Comparison of ENCODE assay signal across 1 cellular context in genomic region chr2:43340945-43341356, GRCh38.
A peak's percentile ranks its signal among the peaks of the same experiment; 100 is the strongest.
TF ChIP-seq lines count a peak whose summit lies in the region.

No MANE protein-coding gene starts in this region.

TF ChIP-seq in SK-N-SH, 30 proteins besides CTCF, POLR2A, EP300 and RAD21 (continued from another document):
- no peak for TF ChIP-seq IRF3 (IDR thresholded peaks at IDR 0.05; ENCODE audit: low read depth, low read length)
- TF ChIP-seq USF2 (IDR thresholded peaks at IDR 0.05; ENCODE audit: borderline replicate concordance, low read depth, low read length), result no peak
- no peak for TF ChIP-seq SMC3 (IDR thresholded peaks at IDR 0.05; ENCODE audit: low read depth, low read length)
- no peak for TF ChIP-seq ELF1 (IDR thresholded peaks at IDR 0.05)
- peak; percentile 80 for TF ChIP-seq TCF12 (IDR thresholded peaks at IDR 0.05)
- no peak for TF ChIP-seq POLR2AphosphoS5 (IDR thresholded peaks at IDR 0.05; ENCODE audit: low read depth, low read length)
- peak; percentile 78 for TF ChIP-seq JUND (IDR thresholded peaks at IDR 0.05)
- no peak for TF ChIP-seq FOXM1 (IDR thresholded peaks at IDR 0.05; ENCODE audit: low read depth)
- no peak for TF ChIP-seq FOXJ3 (CRISPR knock-in tag; IDR thresholded peaks at IDR 0.05)
- peak; percentile 47; the same call in 1 of the 2 replicates for TF ChIP-seq SIN3A (IDR thresholded peaks at IDR 0.05; ENCODE audit: borderline replicate concordance, low read depth, low read length)
- peak; percentile 77 for TF ChIP-seq FOSL2 (IDR thresholded peaks at IDR 0.05; ENCODE audit: borderline replicate concordance, low read depth)
- TF ChIP-seq MXI1 (IDR thresholded peaks at IDR 0.05; ENCODE audit: low read depth, low read length), result no peak
- TF ChIP-seq TAF1 (IDR thresholded peaks at IDR 0.05; ENCODE audit: borderline replicate concordance, low read depth, low read length), result no peak
